Comparison of ENCODE assay signal across 10 cellular contexts in genomic region chr1:147539122-147539575, GRCh38. TPM values are rescaled to one million over a fixed set of nuclear protein-coding genes. Genes with fewer than 3 reads are reported as not detected.
A peak's percentile ranks its signal among the peaks of the same experiment; 100 is the strongest.
DNase-seq lines count a peak whose midpoint lies in the region; ATAC-seq and TF ChIP-seq lines count a peak whose summit lies in the region.
"Had no signal": no experiment of that assay in that cellular context is flagged by ENCODE, and none has a peak within 500 bp of the region (broad histone marks: within the 10 kb centered on the region; RNA-seq: fewer than 3 reads in every experiment).

No MANE protein-coding gene starts in this region.

- no peaks in the 10 kb centered on the region for H4K20me1 ChIP-seq in hepatocyte (ENCODE audit: insufficient read depth, poor library complexity, severe bottlenecking)

- H3K36me3 Mint-ChIP-seq in activated CD8-positive, alpha-beta T cell treated with anti-CD3 and anti-CD28 coated beads for 36 hours (ENCODE audit: low read depth) = peaks cover 7% of the 10 kb centered on the region
- H3K36me3 Mint-ChIP-seq in activated CD8-positive, alpha-beta T cell treated with anti-CD3 and anti-CD28 coated beads, Interleukin-2, amount 10 ng/mL, durations not matched to agents 7 days and 5 days (ENCODE audit: low read depth) = peaks cover 4% of the 10 kb centered on the region
- H3K36me3 Mint-ChIP-seq in WTC11 = peaks cover 4% of the 10 kb centered on the region; the same call in 1 of the 2 replicates

- H3K9me3 Mint-ChIP-seq in activated CD8-positive, alpha-beta T cell treated with anti-CD3 and anti-CD28 coated beads for 36 hours = peaks cover 4% of the 10 kb centered on the region
- peaks cover 3% of the 10 kb centered on the region for H3K9me3 Mint-ChIP-seq in activated CD8-positive, alpha-beta T cell treated with anti-CD3 and anti-CD28 coated beads, Interleukin-2, amount 10 ng/mL, durations not matched to agents 7 days and 5 days (ENCODE audit: insufficient read depth)
- H3K9me3 Mint-ChIP-seq in WTC11 = peaks cover 5% of the 10 kb centered on the region; the same call in 1 of the 2 replicates

- no peaks in the 10 kb centered on the region for H3K27me3 Mint-ChIP-seq in activated CD8-positive, alpha-beta T cell treated with anti-CD3 and anti-CD28 coated beads for 36 hours
- H3K27me3 Mint-ChIP-seq in activated CD8-positive, alpha-beta T cell treated with anti-CD3 and anti-CD28 coated beads, Interleukin-2, amount 10 ng/mL, durations not matched to agents 7 days and 5 days (ENCODE audit: low read depth) = no peaks in the 10 kb centered on the region
- H3K27me3 Mint-ChIP-seq in WTC11 (ENCODE audit: low read depth) = no peaks in the 10 kb centered on the region; the same call in 1 of the 2 replicates

- ATAC-seq in activated CD8-positive, alpha-beta T cell treated with anti-CD3 and anti-CD28 coated beads for 36 hours = peak; percentile 24
- ATAC-seq in activated CD8-positive, alpha-beta T cell treated with anti-CD3 and anti-CD28 coated beads, Interleukin-2, amount 10 ng/mL, durations not matched to agents 7 days and 5 days = no peak
- ATAC-seq in WTC11 = no peak

- H3K4me3 Mint-ChIP-seq in activated CD8-positive, alpha-beta T cell treated with anti-CD3 and anti-CD28 coated beads for 36 hours = no peak overlapping the region
- H3K4me3 Mint-ChIP-seq in activated CD8-positive, alpha-beta T cell treated with anti-CD3 and anti-CD28 coated beads, Interleukin-2, amount 10 ng/mL, durations not matched to agents 7 days and 5 days = no peak overlapping the region
- no peak overlapping the region for H3K4me3 Mint-ChIP-seq in WTC11

- no peak overlapping the region for H3K27ac Mint-ChIP-seq in activated CD8-positive, alpha-beta T cell treated with anti-CD3 and anti-CD28 coated beads for 36 hours
- H3K27ac Mint-ChIP-seq in activated CD8-positive, alpha-beta T cell treated with anti-CD3 and anti-CD28 coated beads, Interleukin-2, amount 10 ng/mL, durations not matched to agents 7 days and 5 days = no peak overlapping the region
- H3K27ac Mint-ChIP-seq in WTC11 = no peak overlapping the region

- no peak overlapping the region for H2AFZ ChIP-seq in hepatocyte

- no peaks in the 10 kb centered on the region for H3K9me2 ChIP-seq in hepatocyte (replicated peaks; ENCODE audit: insufficient read depth)

- H3K27ac ChIP-seq in hepatocyte (peak overlapping the region; percentile 95), tibial artery (peak overlapping the region; percentile 95 to 96), WERI-Rb-1 (no peak overlapping the region)

- POLR2A ChIA-PET in activated CD8-positive, alpha-beta T cell treated with anti-CD3 and anti-CD28 coated beads for 36 hours (lab: Charles Lee) = interaction anchor here (1.1 to 4.8 kb wide), 5 partner anchors 11 to 59 kb away, joined by 4 to 31 read pairs (median 16); no protein-coding TSS in a partner anchor
- POLR2A ChIA-PET in activated CD8-positive, alpha-beta T cell treated with anti-CD3 and anti-CD28 coated beads, Interleukin-2, amount 10 ng/mL, durations not matched to agents 7 days and 5 days (lab: Charles Lee) = interaction anchor here (4.4 kb wide), 1 partner anchor 59 kb away, joined by 28 read pairs; no protein-coding TSS in a partner anchor
- POLR2A ChIA-PET in WTC11 (lab: Charles Lee) = interaction anchor here (3.1 kb wide), 1 partner anchor 30 kb away, joined by 19 read pairs; no protein-coding TSS in a partner anchor

- H3K36me3 ChIP-seq in hepatocyte (replicated peaks; ENCODE audit: insufficient read depth, low read depth) (no peaks in the 10 kb centered on the region), tibial artery (no peaks in the 10 kb centered on the region), WERI-Rb-1 (no peaks in the 10 kb centered on the region)

- WGBS in hepatocyte (ENCODE audit: low lambda C conversion rate, missing lambda C conversion rate) = 69% methylated on average over 4 of the region's 4 CpGs

- H3K79me2 ChIP-seq in hepatocyte = peaks cover 22% of the 10 kb centered on the region

- H3K4me2 ChIP-seq in hepatocyte = no peak overlapping the region

- H3K9me3 ChIP-seq in hepatocyte (ENCODE audit: low read depth) = no peaks in the 10 kb centered on the region
- no peaks in the 10 kb centered on the region for H3K9me3 ChIP-seq in tibial artery
- H3K9me3 ChIP-seq in WERI-Rb-1 (ENCODE audit: severe bottlenecking) = no peaks in the 10 kb centered on the region

- no peak for TF ChIP-seq CTCF in activated CD8-positive, alpha-beta T cell treated with anti-CD3 and anti-CD28 coated beads for 36 hours (IDR thresholded peaks at IDR 0.05)
- TF ChIP-seq CTCF in WTC11 (IDR thresholded peaks at IDR 0.05) (no peak), hepatocyte (IDR thresholded peaks at IDR 0.05; ENCODE audit: poor library complexity) (no peak), tibial artery (IDR thresholded peaks at IDR 0.05) (no peak), WERI-Rb-1 (IDR thresholded peaks at IDR 0.05; ENCODE audit: low read depth, low read length) (no peak)

- H3K4me1 Mint-ChIP-seq in activated CD8-positive, alpha-beta T cell treated with anti-CD3 and anti-CD28 coated beads for 36 hours (ENCODE audit: low read depth) = peaks cover 30% of the 10 kb centered on the region
- H3K4me1 Mint-ChIP-seq in activated CD8-positive, alpha-beta T cell treated with anti-CD3 and anti-CD28 coated beads, Interleukin-2, amount 10 ng/mL, durations not matched to agents 7 days and 5 days (ENCODE audit: low read depth) = peaks cover 28% of the 10 kb centered on the region
- peaks cover 36% of the 10 kb centered on the region for H3K4me1 Mint-ChIP-seq in WTC11

- intact Hi-C loops in activated CD8-positive, alpha-beta T cell treated with anti-CD3 and anti-CD28 coated beads for 36 hours (cut with micrococcal nuclease) = loop anchor here (2.0 kb wide), 1 partner anchor 60 kb away; no protein-coding TSS in a partner anchor
- intact Hi-C loops in tibial artery (cut with DNase I; ENCODE audit: low total_unique reads) = no loop called here

- DNase-seq in activated CD8-positive, alpha-beta T cell treated with anti-CD3 and anti-CD28 coated beads for 36 hours = peak; percentile 46
- DNase-seq in activated CD8-positive, alpha-beta T cell treated with anti-CD3 and anti-CD28 coated beads, Interleukin-2, amount 10 ng/mL, durations not matched to agents 7 days and 5 days = no peak
- no peak for DNase-seq in WTC11 (ENCODE audit: low spot score)
- DNase-seq in hepatocyte (ENCODE audit: low spot score) = peak; percentile 79
- peak in 1 of 2 donors; percentile 53 for DNase-seq in tibial artery
- DNase-seq in cerebellar nuclear complex (lab: John Stamatoyannopoulos, UW) = no peak
- DNase-seq in occipital lobe (lab: John Stamatoyannopoulos, UW) = no peak
- no peak for DNase-seq in WERI-Rb-1
- DNase-seq: DND-41, KBM-7 had no signal

- no peaks in the 10 kb centered on the region for H3K27me3 ChIP-seq in hepatocyte
- H3K27me3 ChIP-seq in tibial artery = no peaks in the 10 kb centered on the region
- no peaks in the 10 kb centered on the region for H3K27me3 ChIP-seq in WERI-Rb-1 (ENCODE audit: insufficient read depth, low read depth, severe bottlenecking)

- CTCF ChIA-PET in activated CD8-positive, alpha-beta T cell treated with anti-CD3 and anti-CD28 coated beads for 36 hours (lab: Charles Lee) = interaction anchor here (1.3 to 3.1 kb wide), 3 partner anchors 11 to 88 kb away, joined by 7 to 11 read pairs (median 7); no protein-coding TSS in a partner anchor
- CTCF ChIA-PET in activated CD8-positive, alpha-beta T cell treated with anti-CD3 and anti-CD28 coated beads, Interleukin-2, amount 10 ng/mL, durations not matched to agents 7 days and 5 days (lab: Charles Lee) = interaction anchor here (2.8 to 3.0 kb wide), 2 partner anchors 88 to 102 kb away, joined by 8 to 12 read pairs; no protein-coding TSS in a partner anchor
- CTCF ChIA-PET in WTC11 (lab: Charles Lee) = interaction anchor here (1.2 kb wide), 1 partner anchor 88 kb away, joined by 4 read pairs; no protein-coding TSS in a partner anchor

- H3K4me1 ChIP-seq in hepatocyte (ENCODE audit: insufficient read depth) = peaks cover 25% of the 10 kb centered on the region
- peaks cover 0 to 41% (median 21%) of the 10 kb centered on the region in 4 donors for H3K4me1 ChIP-seq in tibial artery

- H3K4me3 ChIP-seq in hepatocyte (no peak overlapping the region), tibial artery (no peak overlapping the region), WERI-Rb-1 (ENCODE audit: low read depth, low read length) (no peak overlapping the region)

TF ChIP-seq in WTC11, 78 proteins besides CTCF, POLR2A, EP300 and RAD21:
- 0 out of 2 replicates have a peak, but pooled peaks have one; percentile 30 for TF ChIP-seq GTF2I (CRISPR knock-in tag; conservative IDR thresholded peaks at IDR 0.05)
- TF ChIP-seq, protein P1, sequence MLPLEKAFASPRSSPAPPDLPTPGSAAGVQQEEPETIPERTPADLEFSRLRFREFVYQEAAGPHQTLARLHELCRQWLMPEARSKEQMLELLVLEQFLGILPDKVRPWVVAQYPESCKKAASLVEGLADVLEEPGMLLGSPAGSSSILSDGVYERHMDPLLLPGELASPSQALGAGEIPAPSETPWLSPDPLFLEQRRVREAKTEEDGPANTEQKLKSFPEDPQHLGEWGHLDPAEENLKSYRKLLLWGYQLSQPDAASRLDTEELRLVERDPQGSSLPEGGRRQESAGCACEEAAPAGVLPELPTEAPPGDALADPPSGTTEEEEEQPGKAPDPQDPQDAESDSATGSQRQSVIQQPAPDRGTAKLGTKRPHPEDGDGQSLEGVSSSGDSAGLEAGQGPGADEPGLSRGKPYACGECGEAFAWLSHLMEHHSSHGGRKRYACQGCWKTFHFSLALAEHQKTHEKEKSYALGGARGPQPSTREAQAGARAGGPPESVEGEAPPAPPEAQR (CRISPR knock-in tag; IDR thresholded peaks at IDR 0.05) = no peak

RNA-seq across cellular contexts. Expression of gene BCL9, which starts 2.2 kb away (rescaled TPM):
- total RNA-seq in activated CD8-positive, alpha-beta T cell treated with anti-CD3 and anti-CD28 coated beads for 36 hours = 10 to 100 TPM; 30.9 to 34.3 TPM
- 10 to 100 TPM; 20.3 to 23.7 TPM for total RNA-seq in activated CD8-positive, alpha-beta T cell treated with anti-CD3 and anti-CD28 coated beads, Interleukin-2, amount 10 ng/mL, durations not matched to agents 7 days and 5 days
- total RNA-seq in WTC11 (2021) = 55.5 to 60.3 TPM (median 59.5 TPM) in 3 replicates
- total RNA-seq in hepatocyte = 13.0 and 22.6 TPM in 2 replicates
- polyA plus RNA-seq in hepatocyte = 16.5 and 17.0 TPM in 2 replicates
- total RNA-seq in occipital lobe = 14.7 TPM

Comparison
In these comparisons a context has a peak if more than half of its experiments do, and no peak if none do; other contexts are left out.
1. DNase-seq: peak in activated CD8-positive, alpha-beta T cell treated with anti-CD3 and anti-CD28 coated beads for 36 hours (single experiment) and hepatocyte (single experiment); none in activated CD8-positive, alpha-beta T cell treated with anti-CD3 and anti-CD28 coated beads, Interleukin-2, amount 10 ng/mL, durations not matched to agents 7 days and 5 days (single experiment), WTC11 (single experiment), cerebellar nuclear complex (0 of 2), occipital lobe (single experiment) and WERI-Rb-1 (single experiment).